In the genomic region with DNA sequence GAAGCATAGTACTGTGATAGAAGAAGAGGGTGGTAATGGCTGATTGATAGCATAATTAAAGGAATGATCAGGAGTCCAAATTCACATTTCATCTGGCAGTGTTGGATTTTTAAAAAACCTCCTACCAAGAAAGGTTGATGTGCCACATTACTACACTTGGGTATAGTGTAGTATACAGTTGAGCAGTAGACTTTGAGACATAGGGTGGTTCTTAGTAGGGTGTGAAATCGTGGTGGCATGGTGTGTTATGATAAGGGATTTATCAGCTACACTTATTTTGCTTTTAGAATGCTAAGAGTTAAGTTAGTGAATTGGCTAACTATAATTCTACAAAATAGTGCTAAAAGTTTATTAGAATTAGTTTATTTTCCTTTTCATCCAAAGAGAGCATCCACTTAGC, we compare ENCODE assay signal across 17 cellular contexts. TPM values are rescaled to one million over a fixed set of nuclear protein-coding genes. Genes with fewer than 3 reads are reported as not detected.
DNase-seq lines count a peak whose midpoint lies in the region; ATAC-seq, FAIRE-seq and TF ChIP-seq lines count a peak whose summit lies in the region.
"Had no signal": no experiment of that assay in that cellular context is flagged by ENCODE, and none has a peak within 500 bp of the region (broad histone marks: within the 10 kb centered on the region; RNA-seq: fewer than 3 reads in every experiment).

No MANE protein-coding gene starts in this region.

- 100% methylated on average over 1 of the region's 1 CpG for WGBS in GM12878 (ENCODE audit: insufficient coverage, insufficient replicate concordance, low lambda C conversion rate, missing lambda C conversion rate)
- 93% methylated on average over 1 of the region's 1 CpG for WGBS in smooth muscle cell (ENCODE audit: low lambda C conversion rate)

- no peaks in the 10 kb centered on the region for H3K27me3 Mint-ChIP-seq in activated CD4-positive, alpha-beta T cell treated with anti-CD3 and anti-CD28 coated beads for 36 hours
- H3K27me3 Mint-ChIP-seq: CD4-positive, alpha-beta memory T cell had no signal

- H3K4me1 Mint-ChIP-seq in activated CD4-positive, alpha-beta T cell treated with anti-CD3 and anti-CD28 coated beads for 36 hours, result peaks cover 21% of the 10 kb centered on the region
- H3K4me1 Mint-ChIP-seq: CD14-positive monocyte had no signal

- H2AFZ ChIP-seq in GM12878 (ENCODE audit: control insufficient read depth, low read depth, low read length) (no peak overlapping the region), smooth muscle cell (ENCODE audit: low read depth) (no peak overlapping the region)

- H4K20me1 ChIP-seq in GM12878 (ENCODE audit: control insufficient read depth, insufficient read depth), result no peaks in the 10 kb centered on the region
- peaks cover 84% of the 10 kb centered on the region for H4K20me1 ChIP-seq in smooth muscle cell (ENCODE audit: low read depth)

- no peaks in the 10 kb centered on the region for H3K9me3 Mint-ChIP-seq in activated CD4-positive, alpha-beta T cell treated with anti-CD3 and anti-CD28 coated beads for 36 hours (ENCODE audit: low read depth)
- H3K9me3 Mint-ChIP-seq: CD14-positive monocyte; CD4-positive, alpha-beta memory T cell had no signal

- CTCF ChIA-PET in activated CD4-positive, alpha-beta T cell treated with anti-CD3 and anti-CD28 coated beads for 36 hours (lab: Charles Lee), result interaction anchor here (1.1 kb wide), 1 partner anchor 158 kb away, joined by 3 read pairs; no protein-coding TSS in a partner anchor
- CTCF ChIA-PET in GM12878 (lab: Yijun Ruan, JAX), result interaction anchor here (0.9 to 1.1 kb wide), 3 partner anchors 15 to 70 kb away, joined by 3 to 5 read pairs (median 3); no protein-coding TSS in a partner anchor

- peaks cover 6% of the 10 kb centered on the region for H3K36me3 Mint-ChIP-seq in activated CD4-positive, alpha-beta T cell treated with anti-CD3 and anti-CD28 coated beads for 36 hours (ENCODE audit: low read depth)
- H3K36me3 Mint-ChIP-seq: CD14-positive monocyte had no signal

- no peak overlapping the region for H3K27ac Mint-ChIP-seq in activated CD4-positive, alpha-beta T cell treated with anti-CD3 and anti-CD28 coated beads for 36 hours
- H3K27ac Mint-ChIP-seq: CD14-positive monocyte; CD4-positive, alpha-beta memory T cell had no signal

- H3K4me3 ChIP-seq in GM12878, result no peak overlapping the region
- no peak overlapping the region for H3K4me3 ChIP-seq in smooth muscle cell
- H3K4me3 ChIP-seq: BLaER1, HAP-1 had no signal

- no peak for TF ChIP-seq POLR2A in GM12878 (IDR thresholded peaks at IDR 0.05; ENCODE audit: low read depth, low read length)

- TF ChIP-seq CTCF in GM12878 (IDR thresholded peaks at IDR 0.05 in 2 of 3, conservative IDR thresholded peaks at IDR 0.05 in 1 of 3; ENCODE audit: control insufficient read depth in 2 of 3, extremely low read depth in 1 of 3, insufficient read depth in 1 of 3, low read depth in 3 of 3, low read length in 3 of 3) (no peak), smooth muscle cell (IDR thresholded peaks at IDR 0.05; ENCODE audit: borderline replicate concordance, insufficient read depth, poor library complexity, severe bottlenecking) (no peak)

- SMC1A ChIA-PET in GM12878 (lab: Charles Lee; ENCODE audit: uncharacterized antibody, unreplicated experiment), result interaction anchor here (1.0 to 1.8 kb wide), 6 partner anchors 11 to 157 kb away, joined by 3 to 6 read pairs (median 4); no protein-coding TSS in a partner anchor

- RAD21 ChIA-PET in GM12878 (lab: Charles Lee; ENCODE audit: unreplicated experiment), result no interaction called here

- H3K4me2 ChIP-seq in GM12878 (ENCODE audit: control insufficient read depth, insufficient read depth) (no peak overlapping the region), smooth muscle cell (peak overlapping the region; percentile 75)
- H3K4me2 ChIP-seq: BLaER1 had no signal

- H3K79me2 ChIP-seq in GM12878 (ENCODE audit: control insufficient read depth, insufficient read depth, low read length) (peaks cover 2% of the 10 kb centered on the region), smooth muscle cell (ENCODE audit: low read depth) (peaks cover 44% of the 10 kb centered on the region)

- no TSS peak for BruUV-seq in GM12878 (replicated peaks; lab: Mats Ljungman, UMichigan)

- H3K9ac ChIP-seq in GM12878 (ENCODE audit: control insufficient read depth, insufficient read depth, low read length) (no peak overlapping the region), smooth muscle cell (ENCODE audit: low read depth) (no peak overlapping the region)
- H3K9ac ChIP-seq: BLaER1 had no signal

- H3K9me3 ChIP-seq in GM12878 (replicated peaks; ENCODE audit: control insufficient read depth, insufficient read depth, low read length), result no peaks in the 10 kb centered on the region; the same call in 2 of the 3 replicates
- no peaks in the 10 kb centered on the region for H3K9me3 ChIP-seq in smooth muscle cell (replicated peaks; ENCODE audit: low read depth)
- H3K9me3 ChIP-seq: BLaER1, HAP-1 had no signal

- no peak overlapping the region for H3K27ac ChIP-seq in GM12878 (ENCODE audit: control insufficient read depth, insufficient read depth)
- no peak overlapping the region for H3K27ac ChIP-seq in smooth muscle cell (ENCODE audit: low read depth)
- H3K27ac ChIP-seq: BLaER1 had no signal

- in situ Hi-C loops in GM12878 (cut with MboI), result no loop called here

- peak; percentile 26 for ATAC-seq in activated CD4-positive, alpha-beta T cell treated with anti-CD3 and anti-CD28 coated beads for 36 hours
- peak; percentile 36; the same call in 1 of the 3 replicates for ATAC-seq in GM12878
- ATAC-seq in HG03521 (IDR thresholded peaks at IDR 0.05; ENCODE audit: unreplicated experiment), result no peak

- H3K4me1 ChIP-seq in GM12878 (ENCODE audit: control insufficient read depth, insufficient read depth, low read length) (peaks cover 14% of the 10 kb centered on the region), smooth muscle cell (ENCODE audit: low read depth) (peaks cover 16% of the 10 kb centered on the region)
- H3K4me1 ChIP-seq: HAP-1 had no signal

- POLR2A ChIA-PET in activated CD4-positive, alpha-beta T cell treated with anti-CD3 and anti-CD28 coated beads for 36 hours (lab: Charles Lee), result no interaction called here
- POLR2A ChIA-PET in GM12878 (lab: Charles Lee), result no interaction called here

- no peaks in the 10 kb centered on the region for H3K36me3 ChIP-seq in GM12878 (ENCODE audit: control insufficient read depth in 2 of 2, insufficient read depth in 2 of 2, low read length in 1 of 2)
- no peaks in the 10 kb centered on the region for H3K36me3 ChIP-seq in smooth muscle cell (ENCODE audit: low read depth)
- H3K36me3 ChIP-seq: BLaER1, HAP-1 had no signal

- H3K4me3 Mint-ChIP-seq in activated CD4-positive, alpha-beta T cell treated with anti-CD3 and anti-CD28 coated beads for 36 hours, result no peak overlapping the region
- H3K4me3 Mint-ChIP-seq: CD14-positive monocyte; CD4-positive, alpha-beta memory T cell had no signal

- DNase-seq in activated CD4-positive, alpha-beta T cell treated with anti-CD3 and anti-CD28 coated beads for 36 hours, result no peak
- DNase-seq in activated CD4-positive, alpha-beta T cell treated with anti-CD3 and anti-CD28 coated beads, Interleukin-2, amount 50 U/mL, for 4 hours, result no peak
- DNase-seq in OCI-M1 (lab: John Stamatoyannopoulos, UW) (peak; percentile 34), GM12878 (ENCODE audit: low read depth, low spot score) (no peak), smooth muscle cell (lab: John Stamatoyannopoulos, UW; ENCODE audit: unreplicated experiment) (no peak), NCI-H1436 treated with DMSO at 0.1 percent for 48 hours (lab: John Stamatoyannopoulos, UW) (no peak)
- DNase-seq in stimulated activated CD4-positive, alpha-beta T cell treated with anti-CD3 and anti-CD28 coated beads, Interleukin-1b, Interleukin-23, amount 100 ng/mL, for 48 hours, result no peak
- DNase-seq: 8988T; CD4-positive, alpha-beta memory T cell; DMS79 treated with DMSO at 0.1 percent for 48 hours; GF-D8 had no signal

- H3K27me3 ChIP-seq in GM12878 (replicated peaks in 1 of 2; ENCODE audit: control insufficient read depth in 2 of 2, insufficient read depth in 2 of 2, low read length in 1 of 2), result no peaks in the 10 kb centered on the region
- H3K27me3 ChIP-seq in smooth muscle cell (ENCODE audit: low read depth), result no peaks in the 10 kb centered on the region
- H3K27me3 ChIP-seq: BLaER1 had no signal

- no peak for TF ChIP-seq EP300 in GM12878 (IDR thresholded peaks at IDR 0.05; ENCODE audit: borderline replicate concordance in 1 of 2, control insufficient read depth in 1 of 2, low read depth in 2 of 2, low read length in 2 of 2)

- FAIRE-seq in GM12878 (lab: Jason Lieb, UNC), result no peak
- FAIRE-seq: GM19239, H1 had no signal

- no peak for TF ChIP-seq RAD21 in GM12878 (IDR thresholded peaks at IDR 0.05; ENCODE audit: insufficient read depth, low read depth, low read length)

- intact Hi-C loops in activated CD4-positive, alpha-beta T cell treated with anti-CD3 and anti-CD28 coated beads for 36 hours (cut with DNase I, micrococcal nuclease), result no loop called here
- intact Hi-C loops in GM12878 (cut with micrococcal nuclease; ENCODE audit: unreplicated experiment), result no loop called here

- peaks cover 8% of the 10 kb centered on the region for H3F3A ChIP-seq in smooth muscle cell (ENCODE audit: low read depth)

TF ChIP-seq in GM12878, 131 proteins besides CTCF, POLR2A, EP300 and RAD21 (continues in another document):
- TF ChIP-seq YY1 (IDR thresholded peaks at IDR 0.05; ENCODE audit: low read depth, low read length) (no peak), ZNF384 (IDR thresholded peaks at IDR 0.05; ENCODE audit: borderline replicate concordance, low read depth, low read length) (no peak), NFIC (IDR thresholded peaks at IDR 0.05; ENCODE audit: low read depth, low read length) (no peak)

RNA-seq across cellular contexts. Expression of gene TBCEL, which starts 13.1 kb away (rescaled TPM):
- total RNA-seq in activated CD4-positive, alpha-beta T cell treated with anti-CD3 and anti-CD28 coated beads for 36 hours, result 1 to 10 TPM; 7.7 to 8.2 TPM
- 48.2 and 52.9 TPM in 2 replicates for total RNA-seq in GM12878 (2013; cell fraction: nucleolus; rRNA removed)
- total RNA-seq in GM12878 (2014; rRNA removed), result 6.0 and 9.6 TPM in 2 replicates
- total RNA-seq in GM12878 (2014; rRNA removed; fragmentation: Illumina TruSeq; extraction: Trizol), result 8.6 and 8.8 TPM in 2 replicates
- 9.9 and 10.9 TPM in 2 replicates for total RNA-seq in GM12878 (2021)
- 3.1 TPM for polyA plus RNA-seq in GM12878 (2011; ENCODE audit: low read depth)
- 10.4 and 16.2 TPM in 2 replicates for polyA plus RNA-seq in GM12878 (2011; rRNA removed)
- polyA plus RNA-seq in GM12878 (2011; cell fraction: cytosol; rRNA removed), result 4.1 and 4.4 TPM in 2 replicates
- polyA plus RNA-seq in GM12878 (2011; cell fraction: nucleus; rRNA removed), result 12.2 and 12.7 TPM in 2 replicates
- polyA plus RNA-seq in GM12878 (2012), result 4.8 and 5.0 TPM in 2 replicates
- polyA plus RNA-seq in GM12878 (2014; fragmentation: Illumina TruSeq; extraction: Trizol), result 8.5 and 9.3 TPM in 2 replicates
- 1 to 10 TPM; 2.0 to 2.3 TPM for polyA plus RNA-seq in GM12878 (2014; fragmentation: Nextera tagmentation; extraction: Ambion mirVana)
- 6.1 and 8.5 TPM in 2 replicates for polyA plus RNA-seq in GM12878 (2014; rRNA removed)
- 1 to 10 TPM; 4.3 to 9.6 TPM for polyA plus RNA-seq in GM12878 (2016; fragmentation: Nextera tagmentation; extraction: Ambion mirVana)
- polyA minus RNA-seq in GM12878 (2011; rRNA and poly(A)+ RNA removed), result 18.0 and 36.5 TPM in 2 replicates
- 3.1 and 9.0 TPM in 2 replicates for polyA minus RNA-seq in GM12878 (2011; cell fraction: cytosol; rRNA and poly(A)+ RNA removed)
- 19.9 and 27.7 TPM in 2 replicates for polyA minus RNA-seq in GM12878 (2011; cell fraction: nucleus; rRNA and poly(A)+ RNA removed)
- total RNA-seq in smooth muscle cell, result 16.0 and 16.6 TPM in 2 replicates
- polyA plus RNA-seq in smooth muscle cell, result 8.3 and 9.6 TPM in 2 replicates
